Comparison of ENCODE assay signal across 24 cellular contexts in the genomic region with DNA sequence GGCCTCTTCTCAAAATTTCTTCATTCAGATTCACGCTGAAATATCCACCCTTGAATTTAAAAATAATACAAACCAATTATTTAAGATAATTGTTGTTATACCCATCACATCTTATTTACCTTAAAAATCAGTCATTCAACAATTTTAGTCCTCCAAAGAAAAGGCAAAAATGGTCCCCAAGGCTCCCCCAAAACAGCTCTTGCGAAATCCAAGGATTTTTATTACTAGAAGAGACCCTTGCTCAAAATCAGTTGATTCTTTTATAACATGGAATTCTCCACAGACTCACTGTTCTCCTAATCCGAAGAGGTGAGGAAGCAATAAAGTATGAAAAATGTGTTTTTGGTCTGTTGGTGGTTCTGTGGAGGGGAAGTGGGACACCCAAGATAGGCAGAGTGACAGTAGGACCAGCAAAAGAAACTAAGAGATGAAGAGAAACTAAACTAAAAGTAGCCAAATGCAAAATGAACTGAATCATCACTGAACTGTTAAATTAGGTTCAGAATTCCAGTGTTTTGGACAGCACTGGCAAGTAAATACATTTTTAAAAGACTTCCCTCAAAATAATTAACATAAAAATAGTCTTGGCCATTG. TPM values are rescaled to one million over a fixed set of nuclear protein-coding genes. Genes with fewer than 3 reads are reported as not detected.
"Had no signal": no experiment of that assay in that cellular context is flagged by ENCODE, and none has a peak within 500 bp of the region (broad histone marks: within the 10 kb centered on the region; RNA-seq: fewer than 3 reads in every experiment).

No MANE protein-coding gene starts in this region.

- ATAC-seq: body of pancreas; left lobe of liver; naive thymus-derived CD8-positive, alpha-beta T cell; sciatic nerve; stimulated activated effector memory CD8-positive, alpha-beta T cell treated with anti-CD3 and anti-CD28 coated beads, Interleukin-12 subunit alpha, Interleukin-12 subunit beta, amount 100 ng/mL, for 72 hours had no signal

- DNase-seq: activated CD4-positive, alpha-beta T cell treated with anti-CD3 and anti-CD28 coated beads for 4 hours; activated CD4-positive, alpha-beta T cell treated with anti-CD3 and anti-CD28 coated beads, Interleukin-2, amount 50 U/mL, for 48 hours; activated CD4-positive, CD25-positive, alpha-beta regulatory T cell; activated effector memory CD4-positive, alpha-beta T cell treated with anti-CD3 and anti-CD28 coated beads, Interleukin-2, amount 50 U/mL, for 16 hours; activated naive CD4-positive, alpha-beta T cell treated with anti-CD3 and anti-CD28 coated beads, Interleukin-2, amount 50 U/mL, for 16 hours; anterior cingulate cortex; body of pancreas; foreskin fibroblast; immature natural killer cell; naive thymus-derived CD8-positive, alpha-beta T cell; small intestine; stimulated activated CD4-positive, alpha-beta T cell treated with anti-CD3 and anti-CD28 coated beads, Interleukin-2, amount 100 ng/mL, for 24 hours; stomach; T1000 had no signal

- H3K9me3 ChIP-seq: body of pancreas, stomach, suprapubic skin, tibial nerve had no signal

- H3K27me3 ChIP-seq: body of pancreas, cardiac muscle cell, stomach, suprapubic skin, tibial nerve had no signal

- H3K27me3 Mint-ChIP-seq: naive thymus-derived CD8-positive, alpha-beta T cell had no signal

- H3K4me3 ChIP-seq: body of pancreas, cardiac muscle cell, stomach, suprapubic skin, tibial nerve had no signal

- H3K36me3 ChIP-seq: suprapubic skin had no signal

- FAIRE-seq: small intestine, urothelium cell line had no signal

- H3K9me3 Mint-ChIP-seq: immature natural killer cell; mesothelial cell of epicardium; naive thymus-derived CD8-positive, alpha-beta T cell; stimulated activated effector memory CD8-positive, alpha-beta T cell treated with anti-CD3 and anti-CD28 coated beads, Interleukin-12 subunit alpha, Interleukin-12 subunit beta, amount 100 ng/mL, for 72 hours had no signal

- H3K4me3 Mint-ChIP-seq: immature natural killer cell; mesothelial cell of epicardium; naive thymus-derived CD8-positive, alpha-beta T cell; stimulated activated effector memory CD8-positive, alpha-beta T cell treated with anti-CD3 and anti-CD28 coated beads, Interleukin-12 subunit alpha, Interleukin-12 subunit beta, amount 100 ng/mL, for 72 hours had no signal

- H3K4me1 ChIP-seq: body of pancreas, stomach, suprapubic skin, tibial nerve had no signal

- H3K4me1 Mint-ChIP-seq: immature natural killer cell; naive thymus-derived CD8-positive, alpha-beta T cell; stimulated activated effector memory CD8-positive, alpha-beta T cell treated with anti-CD3 and anti-CD28 coated beads, Interleukin-12 subunit alpha, Interleukin-12 subunit beta, amount 100 ng/mL, for 72 hours had no signal

- H3K27ac ChIP-seq: body of pancreas, cardiac muscle cell, stomach, suprapubic skin, tibial nerve had no signal

- H3K27ac Mint-ChIP-seq: immature natural killer cell; mesothelial cell of epicardium; stimulated activated effector memory CD8-positive, alpha-beta T cell treated with anti-CD3 and anti-CD28 coated beads, Interleukin-12 subunit alpha, Interleukin-12 subunit beta, amount 100 ng/mL, for 72 hours had no signal

RNA-seq across cellular contexts. Expression of gene PLCH1, which starts 19.1 kb away (rescaled TPM):
- total RNA-seq: glomerular endothelial cell; lung microvascular endothelial cell; naive thymus-derived CD8-positive, alpha-beta T cell had no signal
- polyA plus RNA-seq: naive thymus-derived CD8-positive, alpha-beta T cell had no signal
